ENCODE assay signal across 8 cellular contexts in the genomic region with DNA sequence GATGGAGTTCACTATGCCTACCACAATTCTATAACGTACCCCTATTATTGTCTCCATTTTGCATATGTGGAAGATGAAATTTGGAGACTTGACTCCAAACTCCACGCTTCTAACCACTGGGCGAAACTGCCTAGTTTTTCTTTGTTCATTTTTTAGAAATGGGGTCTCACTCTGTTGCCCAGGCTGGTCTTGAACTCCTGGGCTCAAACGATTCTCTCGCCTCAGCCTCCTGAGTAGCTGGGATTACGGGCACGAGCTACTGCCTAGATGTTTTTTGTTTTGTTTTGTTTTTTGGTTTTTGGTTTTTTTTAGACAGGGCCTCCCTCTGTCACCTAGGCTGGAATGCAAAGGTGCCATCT. TPM values are rescaled to one million over a fixed set of nuclear protein-coding genes. Genes with fewer than 3 reads are reported as not detected.
DNase-seq lines count a peak whose midpoint lies in the region; ATAC-seq and TF ChIP-seq lines count a peak whose summit lies in the region.

No MANE protein-coding gene starts in this region.

- DNase-seq in activated CD4-positive, alpha-beta T cell treated with anti-CD3 and anti-CD28 coated beads for 36 hours, result no peak
- DNase-seq in activated CD4-positive, alpha-beta T cell treated with anti-CD3 and anti-CD28 coated beads for 4 hours, result no peak
- no peak for DNase-seq in substantia nigra (lab: John Stamatoyannopoulos, UW)
- DNase-seq in globus pallidus (ENCODE audit: low spot score), result no peak
- DNase-seq in activated CD8-positive, alpha-beta memory T cell treated with anti-CD3 and anti-CD28 coated beads, Interleukin-2, amount 50 U/mL, for 48 hours, result no peak
- no peak for DNase-seq in NCI-H1930 (lab: John Stamatoyannopoulos, UW)

- H3K9ac ChIP-seq in SU-DHL-6 (ENCODE audit: low read length) (peak overlapping the region; percentile 97), iPS-15b (ENCODE audit: low read depth, low read length) (no peak overlapping the region)

- H3K36me3 Mint-ChIP-seq in activated CD4-positive, alpha-beta T cell treated with anti-CD3 and anti-CD28 coated beads for 36 hours (ENCODE audit: low read depth), result peaks cover 44% of the 10 kb centered on the region

- CTCF ChIA-PET in activated CD4-positive, alpha-beta T cell treated with anti-CD3 and anti-CD28 coated beads for 36 hours (lab: Charles Lee), result interaction anchor here (0.8 to 2.6 kb wide), 32 partner anchors 10 to 356 kb away, joined by 3 to 22 read pairs (median 4); no protein-coding TSS in a partner anchor

- no peak overlapping the region for H3K27ac ChIP-seq in SU-DHL-6 (ENCODE audit: low read depth, low read length)
- H3K27ac ChIP-seq in substantia nigra (ENCODE audit: low read depth, low read length, poor library complexity, severe bottlenecking), result peak overlapping the region; percentile 95

- H3K9me2 ChIP-seq in SU-DHL-6 (replicated peaks; ENCODE audit: insufficient read depth, low read length), result no peaks in the 10 kb centered on the region

- H3F3A ChIP-seq in SU-DHL-6 (ENCODE audit: insufficient read depth), result peaks cover 28% of the 10 kb centered on the region

- peaks cover 28% of the 10 kb centered on the region for H4K20me1 ChIP-seq in SU-DHL-6 (ENCODE audit: low read depth, low read length)

- intact Hi-C loops in activated CD4-positive, alpha-beta T cell treated with anti-CD3 and anti-CD28 coated beads for 36 hours (cut with DNase I, micrococcal nuclease), result loop anchor here (1.0 to 10.0 kb wide), 12 partner anchors 26 to 1333 kb away; partner anchors contain the start of genes RAF1 (in 2 of the 2), LSM3 (in 1 of the 2), MKRN2 (in 1 of the 2) and TSEN2 (in 1 of the 2)

- H3K27ac Mint-ChIP-seq in activated CD4-positive, alpha-beta T cell treated with anti-CD3 and anti-CD28 coated beads for 36 hours, result peak overlapping the region; percentile 99

- H2AFZ ChIP-seq in SU-DHL-6 (ENCODE audit: low read depth, low read length, severe bottlenecking), result peak overlapping the region; percentile 76

- H3K4me3 ChIP-seq in SU-DHL-6 (ENCODE audit: insufficient read depth, low read length, poor library complexity, severe bottlenecking) (no peak overlapping the region), iPS-15b (ENCODE audit: low read depth, low read length) (peak overlapping the region; percentile 11)

- TF ChIP-seq CTCF in SU-DHL-6 (IDR thresholded peaks at IDR 0.05; ENCODE audit: insufficient read depth, low read length, poor library complexity, severe bottlenecking), result no peak

- POLR2A ChIA-PET in activated CD4-positive, alpha-beta T cell treated with anti-CD3 and anti-CD28 coated beads for 36 hours (lab: Charles Lee), result interaction anchor here (0.8 to 2.9 kb wide), 6 partner anchors 10 to 235 kb away, joined by 3 to 26 read pairs (median 4); no protein-coding TSS in a partner anchor

- H3K36me3 ChIP-seq in SU-DHL-6 (ENCODE audit: low read length), result peaks cover 33% of the 10 kb centered on the region
- peaks cover 31% of the 10 kb centered on the region for H3K36me3 ChIP-seq in iPS-15b (ENCODE audit: control insufficient read depth, insufficient read depth, low read length)

- H3K4me3 Mint-ChIP-seq in activated CD4-positive, alpha-beta T cell treated with anti-CD3 and anti-CD28 coated beads for 36 hours, result peak overlapping the region; percentile 98

- H3K4me1 ChIP-seq in iPS-15b (ENCODE audit: control insufficient read depth, insufficient read depth, low read length), result peaks cover 3% of the 10 kb centered on the region

- no peaks in the 10 kb centered on the region for H3K9me3 Mint-ChIP-seq in activated CD4-positive, alpha-beta T cell treated with anti-CD3 and anti-CD28 coated beads for 36 hours (ENCODE audit: low read depth)

- H3K4me2 ChIP-seq in SU-DHL-6 (ENCODE audit: low read depth, low read length, poor library complexity, severe bottlenecking), result peak overlapping the region; percentile 77

- H3K27me3 Mint-ChIP-seq in activated CD4-positive, alpha-beta T cell treated with anti-CD3 and anti-CD28 coated beads for 36 hours, result no peaks in the 10 kb centered on the region

- no peaks in the 10 kb centered on the region for H3K9me3 ChIP-seq in SU-DHL-6 (ENCODE audit: insufficient read depth, low read length)
- peaks cover 7% of the 10 kb centered on the region for H3K9me3 ChIP-seq in iPS-15b (ENCODE audit: control insufficient read depth, insufficient read depth, low read length)

- no peak for ATAC-seq in activated CD4-positive, alpha-beta T cell treated with anti-CD3 and anti-CD28 coated beads for 36 hours

- H3K79me2 ChIP-seq in SU-DHL-6 (ENCODE audit: insufficient read depth, low read length), result peaks cover 44% of the 10 kb centered on the region

- peaks cover 39% of the 10 kb centered on the region for H3K4me1 Mint-ChIP-seq in activated CD4-positive, alpha-beta T cell treated with anti-CD3 and anti-CD28 coated beads for 36 hours

- H3K27me3 ChIP-seq in SU-DHL-6 (ENCODE audit: low read length), result no peaks in the 10 kb centered on the region
- H3K27me3 ChIP-seq in iPS-15b (ENCODE audit: control insufficient read depth, insufficient read depth, low read length), result no peaks in the 10 kb centered on the region

RNA-seq across cellular contexts. Expression of gene RPL32, which starts 0.6 kb away (rescaled TPM):
- 1,000 to 10,000 TPM; 2,842 to 4,727 TPM for total RNA-seq in activated CD4-positive, alpha-beta T cell treated with anti-CD3 and anti-CD28 coated beads for 36 hours

RNA-seq across cellular contexts. Expression of gene CAND2, which starts 45.5 kb away (rescaled TPM):
- 1 to 10 TPM; 2.1 to 2.2 TPM for total RNA-seq in activated CD4-positive, alpha-beta T cell treated with anti-CD3 and anti-CD28 coated beads for 36 hours
